ENCODE assay signal across 22 cellular contexts in genomic region chr2:55461679-55462078, GRCh38.
"Had no signal": no experiment of that assay in that cellular context is flagged by ENCODE, and none has a peak within 500 bp of the region (broad histone marks: within the 10 kb centered on the region; RNA-seq: fewer than 3 reads in every experiment).

No MANE protein-coding gene starts in this region.

- H3K79me2 ChIP-seq: hepatocyte had no signal

- H3K4me1 ChIP-seq: esophagus muscularis mucosa, foreskin keratinocyte, gastroesophageal sphincter, heart left ventricle, lower lobe of right lung had no signal

- H2AFZ ChIP-seq: hepatocyte had no signal

- H3K36me3 ChIP-seq: esophagus muscularis mucosa, gastroesophageal sphincter, heart left ventricle, lower lobe of right lung had no signal

- ATAC-seq: foreskin keratinocyte, gastroesophageal sphincter, heart left ventricle, left colon, left lobe of liver, left ventricle myocardium superior, lower lobe of right lung, mucosa of descending colon had no signal

- H3K4me3 ChIP-seq: coronary artery, dorsolateral prefrontal cortex, esophagus muscularis mucosa, gastroesophageal sphincter, heart left ventricle, hepatocyte, lower lobe of right lung, mucosa of descending colon had no signal

- H3K27me3 ChIP-seq: dorsolateral prefrontal cortex, esophagus muscularis mucosa, gastroesophageal sphincter, heart left ventricle, hepatocyte had no signal

- H3K4me2 ChIP-seq: hepatocyte had no signal

- H3K27ac ChIP-seq: coronary artery, dorsolateral prefrontal cortex, esophagus muscularis mucosa, foreskin keratinocyte, gastroesophageal sphincter, heart left ventricle, hepatocyte, lower lobe of right lung had no signal

- DNase-seq: dermis blood vessel endothelial cell; dorsolateral prefrontal cortex; effector CD4-positive, alpha-beta T cell; effector memory CD4-positive, alpha-beta T cell; foreskin keratinocyte; heart left ventricle; hypothalamus; immature natural killer cell; islet precursor cell; kidney; kidney glomerular epithelial cell; left colon; left ventricle myocardium superior; lower lobe of right lung; mesenchymal stem cell; mucosa of descending colon; naive B cell had no signal
